In genomic region chr19:42277821-42278809, GRCh38 we compare ENCODE assay signal across 8 cellular contexts. TPM values are rescaled to one million over a fixed set of nuclear protein-coding genes. Genes with fewer than 3 reads are reported as not detected.
DNase-seq lines count a peak whose midpoint lies in the region; ATAC-seq, FAIRE-seq and TF ChIP-seq lines count a peak whose summit lies in the region.

No MANE protein-coding gene starts in this region.

- no peak for TF ChIP-seq EP300 in ovary (IDR thresholded peaks at IDR 0.05)

- TF ChIP-seq POLR2A in ovary (IDR thresholded peaks at IDR 0.05): no peak

- ATAC-seq in HG03175 (IDR thresholded peaks at IDR 0.05; ENCODE audit: unreplicated experiment): no peak

- WGBS in ovary, 3 donors: 47 to 53% (median 53%) methylated on average over 11 of the region's 11 CpGs

- intact Hi-C loops in ovary (cut with DNase I): no loop called here

- H3K27ac ChIP-seq in CD8-positive, alpha-beta memory T cell (ENCODE audit: low read depth, low read length): no peak overlapping the region
- peak overlapping the region; percentile 24 to 98 for H3K27ac ChIP-seq in ovary

- peaks cover 4 to 21% (median 6%) of the 10 kb centered on the region in 3 donors for H3K36me3 Mint-ChIP-seq in CD8-positive, alpha-beta memory T cell

- peaks cover 52% of the 10 kb centered on the region for H3K4me1 ChIP-seq in CD8-positive, alpha-beta memory T cell (ENCODE audit: insufficient read depth, low read length)
- H3K4me1 ChIP-seq in ovary (ENCODE audit: insufficient read depth): peaks cover 18% of the 10 kb centered on the region

- peaks cover 6% of the 10 kb centered on the region for H3K36me3 ChIP-seq in CD8-positive, alpha-beta memory T cell (ENCODE audit: insufficient read depth, low read length)
- H3K36me3 ChIP-seq in ovary: no peaks in the 10 kb centered on the region

- DNase-seq in CD8-positive, alpha-beta memory T cell: no peak
- DNase-seq in NCI-H2196 (lab: John Stamatoyannopoulos, UW; ENCODE audit: unreplicated experiment) (peak; percentile 74), epithelial cell of esophagus (ENCODE audit: low read depth) (peak; percentile 80), ovary (peak in 4 of 5 donors; percentile 34 to 52 (median 44)), GM19238 (ENCODE audit: insufficient read length, low spot score) (no peak), GM19239 (ENCODE audit: insufficient read length, low spot score) (no peak), ecto neural progenitor cell (ENCODE audit: low spot score) (no peak)

- no peak for FAIRE-seq in GM19239 (lab: Jason Lieb, UNC)

- TF ChIP-seq CTCF in epithelial cell of esophagus (IDR thresholded peaks at IDR 0.05; ENCODE audit: insufficient read depth, low read depth, low read length, missing control alignments): no peak
- TF ChIP-seq CTCF in ovary (IDR thresholded peaks at IDR 0.05): no peak

- no peaks in the 10 kb centered on the region for H3K9me3 ChIP-seq in CD8-positive, alpha-beta memory T cell (ENCODE audit: low read length)
- no peaks in the 10 kb centered on the region for H3K9me3 ChIP-seq in ovary

- H3K27me3 Mint-ChIP-seq in CD8-positive, alpha-beta memory T cell: peaks cover 0 to 5% of the 10 kb centered on the region in 2 donors

- peaks cover 34 to 50% (median 44%) of the 10 kb centered on the region in 3 donors for H3K4me1 Mint-ChIP-seq in CD8-positive, alpha-beta memory T cell

- H3K4me3 ChIP-seq in CD8-positive, alpha-beta memory T cell (ENCODE audit: low read length): no peak overlapping the region
- H3K4me3 ChIP-seq in epithelial cell of esophagus (ENCODE audit: low read length): peak overlapping the region; percentile 76
- H3K4me3 ChIP-seq in ovary: no peak overlapping the region

- POLR2A ChIA-PET in CD8-positive, alpha-beta memory T cell (lab: Charles Lee): interaction anchor here (1.8 to 2.5 kb wide), 3 partner anchors 7 to 34 kb away, joined by 6 to 26 read pairs (median 13); partner anchors contain the start of genes CIC and GSK3A

- peak overlapping the region in 3 of 7 donors; percentile 4 to 97 (median 93) for H3K4me3 Mint-ChIP-seq in CD8-positive, alpha-beta memory T cell

- H3K27me3 ChIP-seq in CD8-positive, alpha-beta memory T cell (ENCODE audit: insufficient read depth, low read length, poor library complexity, severe bottlenecking): no peaks in the 10 kb centered on the region
- no peaks in the 10 kb centered on the region for H3K27me3 ChIP-seq in ovary

- CTCF ChIA-PET in CD8-positive, alpha-beta memory T cell (lab: Charles Lee): interaction anchor here (1.2 to 5.9 kb wide), 7 partner anchors 7 to 143 kb away, joined by 3 to 72 read pairs (median 10); partner anchors contain the start of gene GSK3A

- H3K9me3 Mint-ChIP-seq in CD8-positive, alpha-beta memory T cell: no peaks in the 10 kb centered on the region

- H3K27ac Mint-ChIP-seq in CD8-positive, alpha-beta memory T cell: peak overlapping the region; percentile 2 to 98 (median 74)

RNA-seq across cellular contexts. Expression of gene CIC, which starts 9.1 kb away (rescaled TPM):
- total RNA-seq in CD8-positive, alpha-beta memory T cell: 10 to 100 TPM; 53.9 to 60.4 TPM
- polyA plus RNA-seq in CD8-positive, alpha-beta memory T cell: 2.7 TPM
- 100 to 1,000 TPM in 4 of 7 donors, 10 to 100 TPM in 3; 24.6 to 139 (median 113) TPM for total RNA-seq in ovary
- polyA plus RNA-seq in ovary: 10 to 100 TPM in 1 of 2 donors, 1 to 10 TPM in 1; 6.6 to 71.0 TPM

RNA-seq across cellular contexts. Expression of gene ERF, which starts 23.2 kb away (rescaled TPM):
- total RNA-seq in CD8-positive, alpha-beta memory T cell: 10 to 100 TPM; 58.7 to 64.7 TPM
- polyA plus RNA-seq in CD8-positive, alpha-beta memory T cell: 5.1 TPM
- 100 to 1,000 TPM in 1 of 7 donors, 10 to 100 TPM in 6; 23.1 to 110 (median 76.6) TPM for total RNA-seq in ovary
- polyA plus RNA-seq in ovary: 10 to 100 TPM; 31.7 to 51.0 TPM

RNA-seq across cellular contexts. Expression of gene PRR19, which starts 23.8 kb away (rescaled TPM):
- 1 to 10 TPM in 1 of 2 experiments, under 1 TPM in 1; 0.73 to 1.0 TPM for total RNA-seq in CD8-positive, alpha-beta memory T cell
- 0.64 TPM for polyA plus RNA-seq in CD8-positive, alpha-beta memory T cell
- 1 to 10 TPM in 2 of 7 donors, under 1 TPM in 4, not detected in 1; 0.58 to 2.9 (median 0.78) TPM for total RNA-seq in ovary
- polyA plus RNA-seq in ovary: under 1 TPM in 1 of 2 donors, not detected in 1; 0.71 TPM

RNA-seq across cellular contexts. Expression of gene PAFAH1B3, which starts 24.3 kb away (rescaled TPM):
- 10 to 100 TPM; 48.1 to 48.9 TPM for total RNA-seq in CD8-positive, alpha-beta memory T cell
- 36.9 TPM for polyA plus RNA-seq in CD8-positive, alpha-beta memory T cell
- 10 to 100 TPM; 15.8 to 40.2 (median 20.6) TPM for total RNA-seq in ovary
- 10 to 100 TPM in 1 of 2 donors, 1 to 10 TPM in 1; 4.1 to 23.4 TPM for polyA plus RNA-seq in ovary

RNA-seq across cellular contexts. Expression of gene TMEM145, which starts 35.0 kb away (rescaled TPM):
- under 1 TPM in 1 of 2 experiments, not detected in 1; 0.15 TPM for total RNA-seq in CD8-positive, alpha-beta memory T cell
- not detected for polyA plus RNA-seq in CD8-positive, alpha-beta memory T cell
- total RNA-seq in ovary: 1 to 10 TPM in 1 of 7 donors, under 1 TPM in 4, not detected in 2; 0.20 to 1.7 (median 0.31) TPM
- under 1 TPM in 1 of 2 donors, not detected in 1; 0.08 TPM for polyA plus RNA-seq in ovary

Comparison
In these comparisons a context has a peak if more than half of its experiments do, and no peak if none do; other contexts are left out.
1. DNase-seq: peak in NCI-H2196 (single experiment), epithelial cell of esophagus (single experiment) and ovary (4 of 5); none in CD8-positive, alpha-beta memory T cell (0 of 5), GM19238 (single experiment), GM19239 (single experiment) and ecto neural progenitor cell (single experiment).